Comparison of ENCODE assay signal across 2 cellular contexts in the genomic region with DNA sequence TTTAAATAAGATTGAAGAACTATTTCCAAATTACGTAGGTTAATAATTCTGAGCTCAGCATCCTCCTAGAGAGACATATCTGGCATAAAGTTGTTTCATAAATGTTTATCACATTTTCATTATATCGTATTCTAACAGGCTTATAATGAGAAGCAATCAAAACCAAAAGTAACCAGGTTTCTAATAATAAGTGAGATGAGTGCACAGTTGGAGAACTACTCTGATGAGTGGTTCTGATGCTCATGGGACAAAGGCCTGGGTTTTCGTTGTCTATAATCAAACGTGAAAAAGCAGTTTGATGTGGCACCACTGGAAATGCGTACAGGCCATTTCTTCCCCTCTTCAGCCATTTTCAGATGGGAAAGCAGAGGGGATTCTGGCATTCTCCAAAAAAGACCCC.
TF ChIP-seq lines count a peak whose summit lies in the region.

No MANE protein-coding gene starts in this region.

TF ChIP-seq in SK-N-SH, 30 proteins besides CTCF, POLR2A, EP300 and RAD21 (continued from another document):
- TF ChIP-seq TAF1 (IDR thresholded peaks at IDR 0.05; ENCODE audit: borderline replicate concordance, low read depth, low read length), result no peak
- TF ChIP-seq, protein P1, sequence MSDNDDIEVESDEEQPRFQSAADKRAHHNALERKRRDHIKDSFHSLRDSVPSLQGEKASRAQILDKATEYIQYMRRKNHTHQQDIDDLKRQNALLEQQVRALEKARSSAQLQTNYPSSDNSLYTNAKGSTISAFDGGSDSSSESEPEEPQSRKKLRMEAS (IDR thresholded peaks at IDR 0.05; ENCODE audit: low read depth), result no peak
- TF ChIP-seq RCOR1 (IDR thresholded peaks at IDR 0.05; ENCODE audit: low read length), result no peak
- TF ChIP-seq MEF2A (IDR thresholded peaks at IDR 0.05; ENCODE audit: borderline replicate concordance, low read depth), result no peak
- no peak for TF ChIP-seq MXI1 (IDR thresholded peaks at IDR 0.05; ENCODE audit: low read depth, low read length)
- no peak for TF ChIP-seq FOSL2 (IDR thresholded peaks at IDR 0.05; ENCODE audit: borderline replicate concordance, low read depth)
- TF ChIP-seq, protein P2, sequence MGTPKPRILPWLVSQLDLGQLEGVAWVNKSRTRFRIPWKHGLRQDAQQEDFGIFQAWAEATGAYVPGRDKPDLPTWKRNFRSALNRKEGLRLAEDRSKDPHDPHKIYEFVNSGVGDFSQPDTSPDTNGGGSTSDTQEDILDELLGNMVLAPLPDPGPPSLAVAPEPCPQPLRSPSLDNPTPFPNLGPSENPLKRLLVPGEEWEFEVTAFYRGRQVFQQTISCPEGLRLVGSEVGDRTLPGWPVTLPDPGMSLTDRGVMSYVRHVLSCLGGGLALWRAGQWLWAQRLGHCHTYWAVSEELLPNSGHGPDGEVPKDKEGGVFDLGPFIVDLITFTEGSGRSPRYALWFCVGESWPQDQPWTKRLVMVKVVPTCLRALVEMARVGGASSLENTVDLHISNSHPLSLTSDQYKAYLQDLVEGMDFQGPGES (IDR thresholded peaks at IDR 0.05; ENCODE audit: low read depth, low read length), result no peak
- no peak for TF ChIP-seq ELF1 (IDR thresholded peaks at IDR 0.05)
- no peak for TF ChIP-seq SMC3 (IDR thresholded peaks at IDR 0.05; ENCODE audit: low read depth, low read length)
- no peak for TF ChIP-seq FOXJ3 (CRISPR knock-in tag; IDR thresholded peaks at IDR 0.05)
- TF ChIP-seq GATA2 (CRISPR knock-in tag; IDR thresholded peaks at IDR 0.05), result no peak

TF ChIP-seq in SK-N-SH treated with all-trans-retinoic acid at 6 μM for 48 hours, 23 proteins besides CTCF, POLR2A, EP300 and RAD21 (continued from another document):
- TF ChIP-seq PPARA (CRISPR knock-in tag; IDR thresholded peaks at IDR 0.05; ENCODE audit: borderline replicate concordance) (no peak), ZC3H10 (CRISPR knock-in tag; IDR thresholded peaks at IDR 0.05) (no peak), BACH2 (CRISPR knock-in tag; IDR thresholded peaks at IDR 0.05; ENCODE audit: borderline replicate concordance) (no peak), OSR1 (CRISPR knock-in tag; IDR thresholded peaks at IDR 0.05) (no peak), ARNTL (CRISPR knock-in tag; IDR thresholded peaks at IDR 0.05; ENCODE audit: borderline replicate concordance, low read depth) (no peak), ISL1 (CRISPR knock-in tag; IDR thresholded peaks at IDR 0.05) (no peak)
- TF ChIP-seq, protein P3, sequence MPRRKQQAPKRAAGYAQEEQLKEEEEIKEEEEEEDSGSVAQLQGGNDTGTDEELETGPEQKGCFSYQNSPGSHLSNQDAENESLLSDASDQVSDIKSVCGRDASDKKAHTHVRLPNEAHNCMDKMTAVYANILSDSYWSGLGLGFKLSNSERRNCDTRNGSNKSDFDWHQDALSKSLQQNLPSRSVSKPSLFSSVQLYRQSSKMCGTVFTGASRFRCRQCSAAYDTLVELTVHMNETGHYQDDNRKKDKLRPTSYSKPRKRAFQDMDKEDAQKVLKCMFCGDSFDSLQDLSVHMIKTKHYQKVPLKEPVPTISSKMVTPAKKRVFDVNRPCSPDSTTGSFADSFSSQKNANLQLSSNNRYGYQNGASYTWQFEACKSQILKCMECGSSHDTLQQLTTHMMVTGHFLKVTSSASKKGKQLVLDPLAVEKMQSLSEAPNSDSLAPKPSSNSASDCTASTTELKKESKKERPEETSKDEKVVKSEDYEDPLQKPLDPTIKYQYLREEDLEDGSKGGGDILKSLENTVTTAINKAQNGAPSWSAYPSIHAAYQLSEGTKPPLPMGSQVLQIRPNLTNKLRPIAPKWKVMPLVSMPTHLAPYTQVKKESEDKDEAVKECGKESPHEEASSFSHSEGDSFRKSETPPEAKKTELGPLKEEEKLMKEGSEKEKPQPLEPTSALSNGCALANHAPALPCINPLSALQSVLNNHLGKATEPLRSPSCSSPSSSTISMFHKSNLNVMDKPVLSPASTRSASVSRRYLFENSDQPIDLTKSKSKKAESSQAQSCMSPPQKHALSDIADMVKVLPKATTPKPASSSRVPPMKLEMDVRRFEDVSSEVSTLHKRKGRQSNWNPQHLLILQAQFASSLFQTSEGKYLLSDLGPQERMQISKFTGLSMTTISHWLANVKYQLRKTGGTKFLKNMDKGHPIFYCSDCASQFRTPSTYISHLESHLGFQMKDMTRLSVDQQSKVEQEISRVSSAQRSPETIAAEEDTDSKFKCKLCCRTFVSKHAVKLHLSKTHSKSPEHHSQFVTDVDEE (CRISPR knock-in tag; IDR thresholded peaks at IDR 0.05), result no peak
- TF ChIP-seq, protein P4, sequence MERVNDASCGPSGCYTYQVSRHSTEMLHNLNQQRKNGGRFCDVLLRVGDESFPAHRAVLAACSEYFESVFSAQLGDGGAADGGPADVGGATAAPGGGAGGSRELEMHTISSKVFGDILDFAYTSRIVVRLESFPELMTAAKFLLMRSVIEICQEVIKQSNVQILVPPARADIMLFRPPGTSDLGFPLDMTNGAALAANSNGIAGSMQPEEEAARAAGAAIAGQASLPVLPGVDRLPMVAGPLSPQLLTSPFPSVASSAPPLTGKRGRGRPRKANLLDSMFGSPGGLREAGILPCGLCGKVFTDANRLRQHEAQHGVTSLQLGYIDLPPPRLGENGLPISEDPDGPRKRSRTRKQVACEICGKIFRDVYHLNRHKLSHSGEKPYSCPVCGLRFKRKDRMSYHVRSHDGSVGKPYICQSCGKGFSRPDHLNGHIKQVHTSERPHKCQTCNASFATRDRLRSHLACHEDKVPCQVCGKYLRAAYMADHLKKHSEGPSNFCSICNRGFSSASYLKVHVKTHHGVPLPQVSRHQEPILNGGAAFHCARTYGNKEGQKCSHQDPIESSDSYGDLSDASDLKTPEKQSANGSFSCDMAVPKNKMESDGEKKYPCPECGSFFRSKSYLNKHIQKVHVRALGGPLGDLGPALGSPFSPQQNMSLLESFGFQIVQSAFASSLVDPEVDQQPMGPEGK (CRISPR knock-in tag; IDR thresholded peaks at IDR 0.05; ENCODE audit: borderline replicate concordance), result no peak
